In the genomic region with DNA sequence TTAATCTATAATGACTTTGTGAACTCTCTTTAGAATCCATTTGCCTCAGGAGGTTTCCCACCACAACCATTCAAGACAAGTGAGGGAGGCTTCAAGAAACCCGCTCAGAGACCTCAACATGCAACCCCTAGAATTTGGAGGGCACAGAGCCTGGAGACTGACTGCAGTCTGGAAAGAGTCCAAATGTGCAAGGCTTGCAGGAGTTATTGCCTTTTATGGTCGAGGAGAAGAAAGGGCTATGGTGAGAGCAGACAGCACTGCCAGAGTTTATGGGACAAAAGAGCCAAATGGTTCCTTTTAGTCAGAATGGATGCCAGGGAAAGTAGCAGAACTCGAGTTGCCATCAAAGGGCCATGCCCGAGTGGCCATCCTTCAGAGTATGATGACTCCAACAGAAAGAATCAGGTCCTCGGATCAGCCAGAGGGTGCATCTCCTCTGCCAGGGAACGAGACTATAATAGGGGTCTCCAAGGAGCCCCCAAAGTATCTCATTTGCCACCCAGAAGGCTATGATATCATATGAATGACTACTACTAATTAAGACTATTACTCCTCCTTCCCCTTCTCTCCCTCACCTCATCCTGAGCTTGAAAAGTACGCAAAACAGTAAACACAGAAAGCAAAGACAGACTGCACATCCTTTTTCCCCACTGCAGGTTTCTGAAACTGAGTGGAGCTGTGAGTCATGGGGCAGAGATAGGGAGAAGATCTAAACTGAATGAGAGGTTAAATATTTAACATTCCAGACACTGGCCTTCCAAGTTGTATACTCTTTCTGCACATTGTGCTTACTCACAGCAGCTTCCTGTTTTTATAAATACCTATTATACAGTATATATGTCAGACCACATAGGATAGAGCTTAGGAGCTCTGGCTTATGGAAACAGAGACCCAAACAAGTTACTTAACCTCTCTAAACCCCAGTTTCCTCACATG, we compare ENCODE assay signal across 12 cellular contexts. TPM values are rescaled to one million over a fixed set of nuclear protein-coding genes. Genes with fewer than 3 reads are reported as not detected.
DNase-seq lines count a peak whose midpoint lies in the region; ATAC-seq, FAIRE-seq and TF ChIP-seq lines count a peak whose summit lies in the region.
"Had no signal": no experiment of that assay in that cellular context is flagged by ENCODE, and none has a peak within 500 bp of the region (broad histone marks: within the 10 kb centered on the region; RNA-seq: fewer than 3 reads in every experiment).

No MANE protein-coding gene starts in this region.

- H3K36me3 Mint-ChIP-seq in osteocyte (ENCODE audit: unreplicated experiment): no peaks in the 10 kb centered on the region
- H3K36me3 Mint-ChIP-seq: activated naive CD8-positive, alpha-beta T cell treated with anti-CD3 and anti-CD28 coated beads for 36 hours; naive thymus-derived CD4-positive, alpha-beta T cell had no signal

- FAIRE-seq in RCC 7860 (lab: Jason Lieb, UNC): no peak

- H3K4me3 Mint-ChIP-seq in osteocyte (ENCODE audit: unreplicated experiment): no peak overlapping the region
- H3K4me3 Mint-ChIP-seq: activated naive CD8-positive, alpha-beta T cell treated with anti-CD3 and anti-CD28 coated beads for 36 hours; naive thymus-derived CD4-positive, alpha-beta T cell had no signal

- H3K4me3 ChIP-seq in fibroblast of pulmonary artery (replicated peaks; ENCODE audit: low read depth, low read length): no peak overlapping the region

- ATAC-seq in HG02973 (IDR thresholded peaks at IDR 0.05; ENCODE audit: unreplicated experiment): no peak
- ATAC-seq: naive thymus-derived CD4-positive, alpha-beta T cell had no signal

- no peaks in the 10 kb centered on the region for H3K9me3 Mint-ChIP-seq in osteocyte (ENCODE audit: unreplicated experiment)
- H3K9me3 Mint-ChIP-seq: activated naive CD8-positive, alpha-beta T cell treated with anti-CD3 and anti-CD28 coated beads for 36 hours; naive thymus-derived CD4-positive, alpha-beta T cell had no signal

- peak; percentile 3 for DNase-seq in ELF-1 (ENCODE audit: low read depth, low spot score)
- peak; percentile 39 for DNase-seq in RCC 7860 (ENCODE audit: low spot score)
- peak; percentile 79 for DNase-seq in fibroblast of pulmonary artery (ENCODE audit: low read depth)
- no peak for DNase-seq in osteocyte (ENCODE audit: extremely low spot score, unreplicated experiment)
- no peak for DNase-seq in NCI-H187 (lab: John Stamatoyannopoulos, UW)
- no peak for DNase-seq in NCI-H1694 treated with DMSO at 0.1 percent for 48 hours (lab: John Stamatoyannopoulos, UW)
- DNase-seq in COR-L47 (lab: John Stamatoyannopoulos, UW): no peak
- DNase-seq: activated naive CD8-positive, alpha-beta T cell treated with anti-CD3 and anti-CD28 coated beads for 36 hours; naive thymus-derived CD4-positive, alpha-beta T cell; NCI-H1417 treated with DMSO at 0.1 percent for 48 hours had no signal

- peaks cover 9% of the 10 kb centered on the region for H3K27me3 Mint-ChIP-seq in osteocyte (ENCODE audit: unreplicated experiment)

- H3K27ac Mint-ChIP-seq in osteocyte (ENCODE audit: unreplicated experiment): peak overlapping the region; percentile 2
- H3K27ac Mint-ChIP-seq: activated naive CD8-positive, alpha-beta T cell treated with anti-CD3 and anti-CD28 coated beads for 36 hours; naive thymus-derived CD4-positive, alpha-beta T cell had no signal

- TF ChIP-seq CTCF in fibroblast of pulmonary artery (IDR thresholded peaks at IDR 0.05; ENCODE audit: low read length, missing control alignments) (no peak), osteocyte (IDR thresholded peaks at IDR 0.05) (no peak)

- H3K4me1 Mint-ChIP-seq in osteocyte (ENCODE audit: unreplicated experiment): peaks cover 13% of the 10 kb centered on the region
- H3K4me1 Mint-ChIP-seq: activated naive CD8-positive, alpha-beta T cell treated with anti-CD3 and anti-CD28 coated beads for 36 hours; naive thymus-derived CD4-positive, alpha-beta T cell had no signal

RNA-seq across cellular contexts. Expression of gene TMCO5A, which starts 33.9 kb away (rescaled TPM):
- not detected in 2 replicates for total RNA-seq in osteocyte
- total RNA-seq: activated CD8-positive, alpha-beta memory T cell treated with anti-CD3 and anti-CD28 coated beads for 36 hours; activated naive CD8-positive, alpha-beta T cell treated with anti-CD3 and anti-CD28 coated beads for 36 hours; naive thymus-derived CD4-positive, alpha-beta T cell had no signal

Comparison
In these comparisons a context has a peak if more than half of its experiments do, and no peak if none do; other contexts are left out.
1. DNase-seq: peak in ELF-1 (single experiment), RCC 7860 (single experiment) and fibroblast of pulmonary artery (single experiment); none in osteocyte (single experiment), NCI-H187 (0 of 2), NCI-H1694 treated with DMSO at 0.1 percent for 48 hours (single experiment) and COR-L47 (single experiment).